Comparison of ENCODE assay signal across 25 cellular contexts in genomic region chr2:86556508-86556907, GRCh38. TPM values are rescaled to one million over a fixed set of nuclear protein-coding genes. Genes with fewer than 3 reads are reported as not detected.
DNase-seq lines count a peak whose midpoint lies in the region; ATAC-seq and TF ChIP-seq lines count a peak whose summit lies in the region.
"Had no signal": no experiment of that assay in that cellular context is flagged by ENCODE, and none has a peak within 500 bp of the region (broad histone marks: within the 10 kb centered on the region; RNA-seq: fewer than 3 reads in every experiment).

No MANE protein-coding gene starts in this region.

- H3K27me3 ChIP-seq in left lung (no peaks in the 10 kb centered on the region), WERI-Rb-1 (ENCODE audit: insufficient read depth, low read depth, severe bottlenecking) (no peaks in the 10 kb centered on the region)

- POLR2A ChIA-PET in activated CD4-positive, alpha-beta T cell treated with anti-CD3 and anti-CD28 coated beads, Interleukin-2, amount 10 ng/mL, durations not matched to agents 7 days and 5 days (lab: Charles Lee): no interaction called here

- H3K27me3 Mint-ChIP-seq in activated CD4-positive, alpha-beta T cell treated with anti-CD3 and anti-CD28 coated beads, Interleukin-2, amount 10 ng/mL, durations not matched to agents 7 days and 5 days: no peaks in the 10 kb centered on the region
- H3K27me3 Mint-ChIP-seq: activated CD8-positive, alpha-beta T cell treated with anti-CD3 and anti-CD28 coated beads for 36 hours; activated naive CD8-positive, alpha-beta T cell treated with anti-CD3 and anti-CD28 coated beads, Interleukin-2, amount 10 ng/mL, durations not matched to agents 7 days and 5 days; type B pancreatic cell had no signal

- H3K4me3 ChIP-seq in left lung (no peak overlapping the region), WERI-Rb-1 (ENCODE audit: low read depth, low read length) (no peak overlapping the region)
- H3K4me3 ChIP-seq: left ventricle myocardium inferior had no signal

- no peaks in the 10 kb centered on the region for H3K9me3 ChIP-seq in left lung
- no peaks in the 10 kb centered on the region for H3K9me3 ChIP-seq in WERI-Rb-1 (ENCODE audit: severe bottlenecking)
- H3K9me3 ChIP-seq: left ventricle myocardium inferior had no signal

- TF ChIP-seq CTCF in left lung (IDR thresholded peaks at IDR 0.05) (no peak), WERI-Rb-1 (IDR thresholded peaks at IDR 0.05; ENCODE audit: low read depth, low read length) (no peak)

- intact Hi-C loops in left lung (cut with DNase I): no loop called here

- H3K36me3 Mint-ChIP-seq in activated CD4-positive, alpha-beta T cell treated with anti-CD3 and anti-CD28 coated beads, Interleukin-2, amount 10 ng/mL, durations not matched to agents 7 days and 5 days (ENCODE audit: low read depth): peaks cover 41% of the 10 kb centered on the region

- H3K4me1 Mint-ChIP-seq in activated CD4-positive, alpha-beta T cell treated with anti-CD3 and anti-CD28 coated beads, Interleukin-2, amount 10 ng/mL, durations not matched to agents 7 days and 5 days: peaks cover 40% of the 10 kb centered on the region

- no peak overlapping the region for H3K4me3 Mint-ChIP-seq in activated CD4-positive, alpha-beta T cell treated with anti-CD3 and anti-CD28 coated beads, Interleukin-2, amount 10 ng/mL, durations not matched to agents 7 days and 5 days
- H3K4me3 Mint-ChIP-seq: activated CD8-positive, alpha-beta T cell treated with anti-CD3 and anti-CD28 coated beads for 36 hours; activated naive CD8-positive, alpha-beta T cell treated with anti-CD3 and anti-CD28 coated beads, Interleukin-2, amount 10 ng/mL, durations not matched to agents 7 days and 5 days; CD8-positive, alpha-beta T cell; neural crest cell; type B pancreatic cell had no signal

- no peak overlapping the region for H3K27ac ChIP-seq in left lung
- no peak overlapping the region for H3K27ac ChIP-seq in WERI-Rb-1
- H3K27ac ChIP-seq: left ventricle myocardium inferior had no signal

- H3K36me3 ChIP-seq in left lung (peaks cover 0 to 4% of the 10 kb centered on the region in 2 donors), WERI-Rb-1 (no peaks in the 10 kb centered on the region; the same call in 1 of the 2 replicates)
- H3K36me3 ChIP-seq: left ventricle myocardium inferior had no signal

- peak; percentile 31 for ATAC-seq in left lung
- ATAC-seq: activated CD8-positive, alpha-beta T cell treated with anti-CD3 and anti-CD28 coated beads for 36 hours; CD8-positive, alpha-beta T cell; Right ventricle myocardium inferior had no signal

- DNase-seq in NCI-H82 (lab: John Stamatoyannopoulos, UW) (peak; percentile 24), NCI-H82 treated with DMSO at 0.1 percent for 48 hours (lab: John Stamatoyannopoulos, UW; ENCODE audit: unreplicated experiment) (no peak), astrocyte of the hippocampus (ENCODE audit: low read depth, low spot score) (peak; percentile 11), left lung (peak in 1 of 2 donors; percentile 42), OCI-M2 (lab: John Stamatoyannopoulos, UW; ENCODE audit: unreplicated experiment) (no peak), WERI-Rb-1 (no peak), NCI-H446 treated with DMSO at 0.1 percent for 48 hours (lab: John Stamatoyannopoulos, UW) (no peak)
- DNase-seq in activated CD4-positive, alpha-beta T cell treated with anti-CD3 and anti-CD28 coated beads, Interleukin-2, amount 10 ng/mL, durations not matched to agents 7 days and 5 days: no peak
- DNase-seq: activated CD8-positive, alpha-beta T cell treated with anti-CD3 and anti-CD28 coated beads for 36 hours; activated effector memory CD4-positive, alpha-beta T cell treated with anti-CD3 and anti-CD28 coated beads, Interleukin-2, amount 50 U/mL, for 16 hours; activated naive CD8-positive, alpha-beta T cell treated with anti-CD3 and anti-CD28 coated beads, Interleukin-2, amount 10 ng/mL, durations not matched to agents 7 days and 5 days; activated T-cell treated with anti-CD3 and anti-CD28 coated beads for 4 hours; AML-193; CD8-positive, alpha-beta T cell; GF-D8; GOT3; head of caudate nucleus; left ventricle myocardium inferior; MM.1S; NCI-H1417 treated with DMSO at 0.1 percent for 48 hours; NCI-H774; SW 1271 had no signal

- H3K4me1 ChIP-seq in left lung: peaks cover 2 to 32% of the 10 kb centered on the region in 2 donors

- peaks cover 13% of the 10 kb centered on the region for H3K9me3 Mint-ChIP-seq in activated CD4-positive, alpha-beta T cell treated with anti-CD3 and anti-CD28 coated beads, Interleukin-2, amount 10 ng/mL, durations not matched to agents 7 days and 5 days
- H3K9me3 Mint-ChIP-seq: activated CD8-positive, alpha-beta T cell treated with anti-CD3 and anti-CD28 coated beads for 36 hours; activated naive CD8-positive, alpha-beta T cell treated with anti-CD3 and anti-CD28 coated beads, Interleukin-2, amount 10 ng/mL, durations not matched to agents 7 days and 5 days; CD8-positive, alpha-beta T cell had no signal

- CTCF ChIA-PET in activated CD4-positive, alpha-beta T cell treated with anti-CD3 and anti-CD28 coated beads, Interleukin-2, amount 10 ng/mL, durations not matched to agents 7 days and 5 days (lab: Charles Lee): interaction anchor here (1.0 kb wide), 1 partner anchor 20 kb away, joined by 4 read pairs; no protein-coding TSS in a partner anchor

- H3K27ac Mint-ChIP-seq in activated CD4-positive, alpha-beta T cell treated with anti-CD3 and anti-CD28 coated beads, Interleukin-2, amount 10 ng/mL, durations not matched to agents 7 days and 5 days: no peak overlapping the region
- H3K27ac Mint-ChIP-seq: activated CD8-positive, alpha-beta T cell treated with anti-CD3 and anti-CD28 coated beads for 36 hours; activated naive CD8-positive, alpha-beta T cell treated with anti-CD3 and anti-CD28 coated beads, Interleukin-2, amount 10 ng/mL, durations not matched to agents 7 days and 5 days; CD8-positive, alpha-beta T cell; type B pancreatic cell had no signal

RNA-seq across cellular contexts. Expression of gene CHMP3, which starts 6.7 kb away (rescaled TPM):
- total RNA-seq in left lung: 100 to 1,000 TPM; 117 to 134 TPM
- 10 to 100 TPM; 50.2 to 50.7 TPM for total RNA-seq in activated CD4-positive, alpha-beta T cell treated with anti-CD3 and anti-CD28 coated beads, Interleukin-2, amount 10 ng/mL, durations not matched to agents 7 days and 5 days

Comparison
In these comparisons a context has a peak if more than half of its experiments do, and no peak if none do; other contexts are left out.
1. DNase-seq: peak in NCI-H82 (single experiment) and astrocyte of the hippocampus (single experiment); none in NCI-H82 treated with DMSO at 0.1 percent for 48 hours (single experiment), OCI-M2 (single experiment), activated CD4-positive, alpha-beta T cell treated with anti-CD3 and anti-CD28 coated beads, Interleukin-2, amount 10 ng/mL, durations not matched to agents 7 days and 5 days (single experiment), WERI-Rb-1 (single experiment) and NCI-H446 treated with DMSO at 0.1 percent for 48 hours (single experiment).